Comparison of ENCODE assay signal across 16 cellular contexts in genomic region chr2:169797601-169798000, GRCh38. TPM values are rescaled to one million over a fixed set of nuclear protein-coding genes. Genes with fewer than 3 reads are reported as not detected.
DNase-seq lines count a peak whose midpoint lies in the region; ATAC-seq, FAIRE-seq and TF ChIP-seq lines count a peak whose summit lies in the region.
"Had no signal": no experiment of that assay in that cellular context is flagged by ENCODE, and none has a peak within 500 bp of the region (broad histone marks: within the 10 kb centered on the region; RNA-seq: fewer than 3 reads in every experiment).

No MANE protein-coding gene starts in this region.

- TF ChIP-seq POLR2A in GM12892 (IDR thresholded peaks at IDR 0.05; ENCODE audit: low read depth, low read length) = no peak

- intact Hi-C loops in CD4-positive, alpha-beta memory T cell (cut with micrococcal nuclease) = no loop called here
- intact Hi-C loops in activated T-helper 1 cell treated with anti-CD3 and anti-CD28 coated beads, Interleukin-12 subunit alpha, Interleukin-12 subunit beta, Interleukin-2, Interleukin-4 antibody, amounts not matched to agents 30 ng/mL and 10 ng/mL and 1 ng/mL, durations not matched to agents 14 hours and 24 hours and 36 hours (cut with micrococcal nuclease) = loop anchor here (5.0 to 10.0 kb wide), 2 partner anchors 433 to 1890 kb away; partner anchors contain the start of genes DYNC1I2 and LRP2
- intact Hi-C loops in natural killer cell (cut with micrococcal nuclease) = loop anchor here (10.0 kb wide), 1 partner anchor 103 kb away; the partner anchor contains the start of genes CFAP210 and PHOSPHO2

- H3K36me3 ChIP-seq in CD4-positive, alpha-beta memory T cell (ENCODE audit: insufficient read depth, low read length) = no peaks in the 10 kb centered on the region

- no peak for ATAC-seq in natural killer cell
- ATAC-seq: mucosa of descending colon had no signal

- H3K27ac ChIP-seq in CD4-positive, alpha-beta memory T cell (ENCODE audit: low read depth, low read length) = no peak overlapping the region
- H3K27ac ChIP-seq: C4-2B had no signal

- H3K27ac Mint-ChIP-seq in CD4-positive, alpha-beta memory T cell = peak overlapping the region in 4 of 7 donors; percentile 46 to 93 (median 72)
- no peak overlapping the region for H3K27ac Mint-ChIP-seq in activated T-helper 1 cell treated with anti-CD3 and anti-CD28 coated beads, Interleukin-12 subunit alpha, Interleukin-12 subunit beta, Interleukin-2, Interleukin-4 antibody, amounts not matched to agents 30 ng/mL and 10 ng/mL and 1 ng/mL, durations not matched to agents 14 hours and 24 hours and 36 hours
- peak overlapping the region; percentile 19 to 90 for H3K27ac Mint-ChIP-seq in natural killer cell

- in situ Hi-C loops in G401 (cut with HindIII; ENCODE audit: low sequenced_read_pairs) = no loop called here

- peaks cover 0 to 6% of the 10 kb centered on the region in 2 donors for H3K27me3 Mint-ChIP-seq in CD4-positive, alpha-beta memory T cell
- peaks cover 10% of the 10 kb centered on the region for H3K27me3 Mint-ChIP-seq in activated T-helper 1 cell treated with anti-CD3 and anti-CD28 coated beads, Interleukin-12 subunit alpha, Interleukin-12 subunit beta, Interleukin-2, Interleukin-4 antibody, amounts not matched to agents 30 ng/mL and 10 ng/mL and 1 ng/mL, durations not matched to agents 14 hours and 24 hours and 36 hours (ENCODE audit: insufficient read depth)
- peaks cover 2 to 13% of the 10 kb centered on the region in 2 donors for H3K27me3 Mint-ChIP-seq in natural killer cell (ENCODE audit: low read depth in 2 of 2)

- DNase-seq in CD4-positive, alpha-beta memory T cell = no peak
- DNase-seq in GM12892 (ENCODE audit: insufficient read length) (no peak), natural killer cell (no peak), NOMO-1 treated with DMSO at 0.1 percent for 48 hours (lab: John Stamatoyannopoulos, UW; ENCODE audit: unreplicated experiment) (no peak), G401 (ENCODE audit: low spot score) (no peak)
- DNase-seq in activated T-helper 1 cell treated with anti-CD3 and anti-CD28 coated beads, Interleukin-12 subunit alpha, Interleukin-12 subunit beta, Interleukin-2, Interleukin-4 antibody, amounts not matched to agents 30 ng/mL and 10 ng/mL and 1 ng/mL, durations not matched to agents 14 hours and 24 hours and 36 hours (ENCODE audit: low spot score) = no peak
- DNase-seq in activated effector memory CD4-positive, alpha-beta T cell treated with anti-CD3 and anti-CD28 coated beads, Interleukin-2, amount 50 U/mL, for 16 hours = no peak
- DNase-seq: head of caudate nucleus; kidney; mucosa of descending colon; NCI-H2081 treated with DMSO at 0.1 percent for 48 hours; NCI-H774; stimulated activated CD4-positive, alpha-beta T cell treated with anti-CD3 and anti-CD28 coated beads, Interleukin-1b, Interleukin-23, amount 100 ng/mL, for 48 hours; T1000; upper lobe of left lung had no signal

- peaks cover 8 to 23% of the 10 kb centered on the region in 2 donors for H3K36me3 Mint-ChIP-seq in CD4-positive, alpha-beta memory T cell
- H3K36me3 Mint-ChIP-seq in activated T-helper 1 cell treated with anti-CD3 and anti-CD28 coated beads, Interleukin-12 subunit alpha, Interleukin-12 subunit beta, Interleukin-2, Interleukin-4 antibody, amounts not matched to agents 30 ng/mL and 10 ng/mL and 1 ng/mL, durations not matched to agents 14 hours and 24 hours and 36 hours (ENCODE audit: low read depth) = peaks cover 10% of the 10 kb centered on the region
- no peaks in the 10 kb centered on the region for H3K36me3 Mint-ChIP-seq in natural killer cell

- H3K4me3 ChIP-seq in CD4-positive, alpha-beta memory T cell (ENCODE audit: low read length in 2 of 2) = no peak overlapping the region

- POLR2A ChIA-PET in CD4-positive, alpha-beta memory T cell (lab: Charles Lee; ENCODE audit: partially characterized antibody) = interaction anchor here (1.4 to 1.9 kb wide), 2 partner anchors 9 to 30 kb away, joined by 3 to 33 read pairs; partner anchors contain the start of gene UBR3

- no peak for TF ChIP-seq CTCF in natural killer cell (IDR thresholded peaks at IDR 0.05)

- no peaks in the 10 kb centered on the region for H3K27me3 ChIP-seq in CD4-positive, alpha-beta memory T cell (ENCODE audit: insufficient read depth, low read length)
- H3K27me3 ChIP-seq: upper lobe of left lung had no signal

- H3K4me1 Mint-ChIP-seq in CD4-positive, alpha-beta memory T cell = peaks cover 15 to 40% (median 28%) of the 10 kb centered on the region in 4 donors
- H3K4me1 Mint-ChIP-seq in activated T-helper 1 cell treated with anti-CD3 and anti-CD28 coated beads, Interleukin-12 subunit alpha, Interleukin-12 subunit beta, Interleukin-2, Interleukin-4 antibody, amounts not matched to agents 30 ng/mL and 10 ng/mL and 1 ng/mL, durations not matched to agents 14 hours and 24 hours and 36 hours (ENCODE audit: low read depth) = peaks cover 28% of the 10 kb centered on the region
- peaks cover 22% of the 10 kb centered on the region in 2 donors for H3K4me1 Mint-ChIP-seq in natural killer cell

- no peaks in the 10 kb centered on the region for H3K9me3 Mint-ChIP-seq in CD4-positive, alpha-beta memory T cell
- H3K9me3 Mint-ChIP-seq in activated T-helper 1 cell treated with anti-CD3 and anti-CD28 coated beads, Interleukin-12 subunit alpha, Interleukin-12 subunit beta, Interleukin-2, Interleukin-4 antibody, amounts not matched to agents 30 ng/mL and 10 ng/mL and 1 ng/mL, durations not matched to agents 14 hours and 24 hours and 36 hours = no peaks in the 10 kb centered on the region
- no peaks in the 10 kb centered on the region for H3K9me3 Mint-ChIP-seq in natural killer cell

- H3K4me1 ChIP-seq in CD4-positive, alpha-beta memory T cell (ENCODE audit: insufficient read depth, low read length) = peaks cover 38% of the 10 kb centered on the region

- no peaks in the 10 kb centered on the region for H3K9me3 ChIP-seq in CD4-positive, alpha-beta memory T cell (ENCODE audit: control insufficient read depth in 1 of 2, low read length in 2 of 2)
- H3K9me3 ChIP-seq: mucosa of descending colon, upper lobe of left lung had no signal

- CTCF ChIA-PET in CD4-positive, alpha-beta memory T cell (lab: Charles Lee; ENCODE audit: partially characterized antibody) = no interaction called here

- peak overlapping the region in 5 of 8 donors; percentile 42 to 72 (median 53) for H3K4me3 Mint-ChIP-seq in CD4-positive, alpha-beta memory T cell
- peak overlapping the region; percentile 48 for H3K4me3 Mint-ChIP-seq in activated T-helper 1 cell treated with anti-CD3 and anti-CD28 coated beads, Interleukin-12 subunit alpha, Interleukin-12 subunit beta, Interleukin-2, Interleukin-4 antibody, amounts not matched to agents 30 ng/mL and 10 ng/mL and 1 ng/mL, durations not matched to agents 14 hours and 24 hours and 36 hours
- peak overlapping the region; percentile 67 for H3K4me3 Mint-ChIP-seq in natural killer cell

- FAIRE-seq in GM12892 (lab: Jason Lieb, UNC) = peak; percentile 53
- FAIRE-seq: kidney had no signal

RNA-seq across cellular contexts. Expression of gene SSB, which starts 1.1 kb away (rescaled TPM):
- 100 to 1,000 TPM; 112 to 114 TPM for total RNA-seq in CD4-positive, alpha-beta memory T cell
- 100 to 1,000 TPM; 112 to 149 TPM for polyA plus RNA-seq in CD4-positive, alpha-beta memory T cell
- polyA plus RNA-seq in GM12892 (2012; ENCODE audit: missing spikeins) = 154 TPM
- 101 and 107 TPM in 2 replicates for total RNA-seq in activated T-helper 1 cell treated with anti-CD3 and anti-CD28 coated beads, Interleukin-12 subunit alpha, Interleukin-12 subunit beta, Interleukin-2, Interleukin-4 antibody, amounts not matched to agents 30 ng/mL and 10 ng/mL and 1 ng/mL, durations not matched to agents 14 hours and 24 hours and 36 hours
- total RNA-seq in natural killer cell = 100 to 1,000 TPM in 2 of 3 donors, 10 to 100 TPM in 1; 95.5 to 125 (median 102) TPM
- total RNA-seq in G401 (2014; rRNA removed; shearing (Covaris generic)) = 110 and 159 TPM in 2 replicates

RNA-seq across cellular contexts. Expression of gene METTL5, which starts 27.1 kb away (rescaled TPM):
- 10 to 100 TPM; 44.4 to 50.4 TPM for total RNA-seq in CD4-positive, alpha-beta memory T cell
- 100 to 1,000 TPM; 116 to 166 TPM for polyA plus RNA-seq in CD4-positive, alpha-beta memory T cell
- 91.7 TPM for polyA plus RNA-seq in GM12892 (2012; ENCODE audit: missing spikeins)
- total RNA-seq in activated T-helper 1 cell treated with anti-CD3 and anti-CD28 coated beads, Interleukin-12 subunit alpha, Interleukin-12 subunit beta, Interleukin-2, Interleukin-4 antibody, amounts not matched to agents 30 ng/mL and 10 ng/mL and 1 ng/mL, durations not matched to agents 14 hours and 24 hours and 36 hours = 92.0 and 92.1 TPM in 2 replicates
- total RNA-seq in natural killer cell = 10 to 100 TPM; 14.7 to 28.2 (median 21.3) TPM
- total RNA-seq in G401 (2014; rRNA removed; shearing (Covaris generic)) = 85.8 and 87.3 TPM in 2 replicates

RNA-seq across cellular contexts. Expression of gene UBR3, which starts 29.7 kb away (rescaled TPM):
- 10 to 100 TPM; 42.2 to 43.5 TPM for total RNA-seq in CD4-positive, alpha-beta memory T cell
- 10 to 100 TPM in 1 of 2 donors, 1 to 10 TPM in 1; 4.3 to 13.1 TPM for polyA plus RNA-seq in CD4-positive, alpha-beta memory T cell
- polyA plus RNA-seq in GM12892 (2012; ENCODE audit: missing spikeins) = 9.6 TPM
- total RNA-seq in activated T-helper 1 cell treated with anti-CD3 and anti-CD28 coated beads, Interleukin-12 subunit alpha, Interleukin-12 subunit beta, Interleukin-2, Interleukin-4 antibody, amounts not matched to agents 30 ng/mL and 10 ng/mL and 1 ng/mL, durations not matched to agents 14 hours and 24 hours and 36 hours = 29.6 and 31.4 TPM in 2 replicates
- 10 to 100 TPM; 40.8 to 54.5 (median 41.0) TPM for total RNA-seq in natural killer cell
- total RNA-seq in G401 (2014; rRNA removed; shearing (Covaris generic)) = 20.2 and 24.9 TPM in 2 replicates
